In genomic region chr22:43923191-43923590, GRCh38 we compare ENCODE assay signal across 1 cellular context.
TF ChIP-seq lines count a peak whose summit lies in the region.

No MANE protein-coding gene starts in this region.

TF ChIP-seq in liver, 16 proteins besides CTCF, POLR2A, EP300 and RAD21 (continued from another document):
- TF ChIP-seq GABPA (IDR thresholded peaks at IDR 0.05 in 1 of 2, conservative IDR thresholded peaks at IDR 0.05 in 1 of 2), result no peak
- TF ChIP-seq RXRA (IDR thresholded peaks at IDR 0.05), result no peak
- no peak for TF ChIP-seq HNF4G (IDR thresholded peaks at IDR 0.05)
- no peak for TF ChIP-seq SP1 (IDR thresholded peaks at IDR 0.05)
- TF ChIP-seq FOXA2 (IDR thresholded peaks at IDR 0.05), result no peak
- no peak for TF ChIP-seq HNF4A (conservative IDR thresholded peaks at IDR 0.05)
- TF ChIP-seq, protein P1, sequence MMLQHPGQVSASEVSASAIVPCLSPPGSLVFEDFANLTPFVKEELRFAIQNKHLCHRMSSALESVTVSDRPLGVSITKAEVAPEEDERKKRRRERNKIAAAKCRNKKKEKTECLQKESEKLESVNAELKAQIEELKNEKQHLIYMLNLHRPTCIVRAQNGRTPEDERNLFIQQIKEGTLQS (IDR thresholded peaks at IDR 0.05), result no peak
- TF ChIP-seq FOXA1 (IDR thresholded peaks at IDR 0.05), result no peak
